In genomic region chr4:94334519-94334918, GRCh38 we compare ENCODE assay signal across 21 cellular contexts. TPM values are rescaled to one million over a fixed set of nuclear protein-coding genes. Genes with fewer than 3 reads are reported as not detected.
"Had no signal": no experiment of that assay in that cellular context is flagged by ENCODE, and none has a peak within 500 bp of the region (broad histone marks: within the 10 kb centered on the region; RNA-seq: fewer than 3 reads in every experiment).

No MANE protein-coding gene starts in this region.

- H3K4me1 ChIP-seq: SJSA1 had no signal

- H3K9me3 ChIP-seq: SJSA1 had no signal

- ATAC-seq: activated CD8-positive, alpha-beta memory T cell treated with anti-CD3 and anti-CD28 coated beads, Interleukin-2, amount 10 ng/mL, durations not matched to agents 7 days and 5 days; activated naive CD8-positive, alpha-beta T cell treated with anti-CD3 and anti-CD28 coated beads, Interleukin-2, amount 50 U/mL, for 24 hours had no signal

- DNase-seq: activated CD4-positive, alpha-beta T cell treated with anti-CD3 and anti-CD28 coated beads, Interleukin-2, amount 10 ng/mL, durations not matched to agents 24 days and 14 days; activated CD4-positive, alpha-beta T cell treated with anti-CD3 and anti-CD28 coated beads, Interleukin-2, amount 50 U/mL, for 48 hours; activated CD4-positive, CD25-positive, alpha-beta regulatory T cell treated with anti-CD3 and anti-CD28 coated beads, Interleukin-2, amount 50 U/mL, for 72 hours; activated CD8-positive, alpha-beta memory T cell treated with anti-CD3 and anti-CD28 coated beads, Interleukin-2, amount 10 ng/mL, durations not matched to agents 7 days and 5 days; activated effector memory CD4-positive, alpha-beta T cell treated with Interleukin-2 at 50 U/mL for 16 hours; activated naive CD4-positive, alpha-beta T cell; activated naive CD8-positive, alpha-beta T cell treated with anti-CD3 and anti-CD28 coated beads, Interleukin-2, amount 50 U/mL, for 24 hours; activated T-cell treated with anti-CD3 and anti-CD28 coated beads, Interleukin-2, amount 50 U/mL, for 24 hours; amniotic stem cell; Kasumi-1; KBM-7; NCI-H1105 treated with DMSO at 0.1 percent for 48 hours; NCI-H1436 treated with DMSO at 0.1 percent for 48 hours; NCI-H187; NCI-H2081; NCI-H510A treated with DMSO at 0.1 percent for 48 hours; SHP77 had no signal

- H3K4me3 ChIP-seq: SJSA1 had no signal

- H3K27me3 ChIP-seq: SJSA1 had no signal

- H3K27ac ChIP-seq: SJSA1 had no signal

- H3K36me3 ChIP-seq: SJSA1 had no signal

RNA-seq across cellular contexts. Expression of gene HPGDS, which starts 8.1 kb away (rescaled TPM):
- total RNA-seq: activated CD4-positive, alpha-beta T cell treated with anti-CD3 and anti-CD28 coated beads, Interleukin-2, amount 10 ng/mL, durations not matched to agents 24 days and 14 days; activated T-helper 1 cell treated with anti-CD3 and anti-CD28 coated beads, Interleukin-12 subunit alpha, Interleukin-12 subunit beta, Interleukin-2, Interleukin-4 antibody, amounts not matched to agents 30 ng/mL and 10 ng/mL and 1 ng/mL, durations not matched to agents 14 hours and 24 hours and 36 hours; astrocyte; SJSA1; WTC11 had no signal
